ENCODE assay signal across 8 cellular contexts in genomic region chr20:9617062-9617461, GRCh38.
DNase-seq lines count a peak whose midpoint lies in the region; ATAC-seq and TF ChIP-seq lines count a peak whose summit lies in the region.

No MANE protein-coding gene starts in this region.

- no peak overlapping the region for H3K4me3 ChIP-seq in GM06990 (replicated peaks; ENCODE audit: low read depth, low read length)
- no peak overlapping the region for H3K4me3 ChIP-seq in colonic mucosa
- no peak overlapping the region for H3K4me3 ChIP-seq in lower lobe of right lung

- no peaks in the 10 kb centered on the region for H3K4me1 ChIP-seq in colonic mucosa
- no peaks in the 10 kb centered on the region for H3K4me1 ChIP-seq in lower lobe of right lung

- DNase-seq in GM06990 (ENCODE audit: extremely low read depth, insufficient read length): no peak
- peak; percentile 60 for DNase-seq in NCI-H446 treated with DMSO at 0.1 percent for 48 hours (lab: John Stamatoyannopoulos, UW)
- DNase-seq in activated CD4-positive, alpha-beta T cell treated with anti-CD3 and anti-CD28 coated beads for 1 hour: peak; percentile 9
- DNase-seq in colonic mucosa: peak; percentile 41
- peak; percentile 68 for DNase-seq in lower lobe of right lung
- peak; percentile 10 to 32 for DNase-seq in stimulated activated CD8-positive, alpha-beta memory T cell treated with anti-CD3 and anti-CD28 coated beads, Interleukin-2, amount 100 ng/mL, for 48 hours (ENCODE audit: low read depth in 2 of 2)
- DNase-seq in effector CD8-positive, alpha-beta T cell (lab: John Stamatoyannopoulos, UW): no peak

- TF ChIP-seq CTCF in GM06990 (IDR thresholded peaks at IDR 0.05; ENCODE audit: insufficient read depth, low read length, poor library complexity, severe bottlenecking) (peak; percentile 75), colonic mucosa (IDR thresholded peaks at IDR 0.05) (peak; percentile 79), lower lobe of right lung (IDR thresholded peaks at IDR 0.05) (peak; percentile 81)

- intact Hi-C loops in colonic mucosa (cut with DNase I): loop anchor here (5.0 kb wide), 3 partner anchors 350 to 810 kb away; no protein-coding TSS in a partner anchor
- intact Hi-C loops in lower lobe of right lung (cut with DNase I): loop anchor here (10.0 kb wide), 1 partner anchor 1928 kb away; no protein-coding TSS in a partner anchor

- ATAC-seq in HG03354 (IDR thresholded peaks at IDR 0.05; ENCODE audit: poor library complexity, severe bottlenecking, unreplicated experiment) (peak; percentile 59), lower lobe of right lung (peak; percentile 84 to 89)

- no peak overlapping the region for H3K27ac ChIP-seq in colonic mucosa
- no peak overlapping the region for H3K27ac ChIP-seq in lower lobe of right lung

- H3K27me3 ChIP-seq in GM06990 (replicated peaks; ENCODE audit: control insufficient read depth, insufficient read depth, low read length): no peaks in the 10 kb centered on the region
- no peaks in the 10 kb centered on the region for H3K27me3 ChIP-seq in colonic mucosa
- H3K27me3 ChIP-seq in lower lobe of right lung (ENCODE audit: low read depth): peaks cover 8% of the 10 kb centered on the region

- no peaks in the 10 kb centered on the region for H3K36me3 ChIP-seq in GM06990 (ENCODE audit: control insufficient read depth, insufficient read depth, low read length)
- H3K36me3 ChIP-seq in colonic mucosa: no peaks in the 10 kb centered on the region
- no peaks in the 10 kb centered on the region for H3K36me3 ChIP-seq in lower lobe of right lung

- H3K9me3 ChIP-seq in colonic mucosa (no peaks in the 10 kb centered on the region), lower lobe of right lung (no peaks in the 10 kb centered on the region)

- H3K9ac ChIP-seq in colonic mucosa (ENCODE audit: low read depth in 2 of 2, low read length in 2 of 2): no peak overlapping the region

Comparison
In these comparisons a context has a peak if more than half of its experiments do, and no peak if none do; other contexts are left out.
1. DNase-seq: peak in NCI-H446 treated with DMSO at 0.1 percent for 48 hours (single experiment), activated CD4-positive, alpha-beta T cell treated with anti-CD3 and anti-CD28 coated beads for 1 hour (single experiment), colonic mucosa (single experiment), lower lobe of right lung (single experiment) and stimulated activated CD8-positive, alpha-beta memory T cell treated with anti-CD3 and anti-CD28 coated beads, Interleukin-2, amount 100 ng/mL, for 48 hours (2 of 2); none in GM06990 (single experiment) and effector CD8-positive, alpha-beta T cell (single experiment).
2. Peak in every context shown above with its lines, with median percentiles within 50 percentile points of each other: CTCF ChIP-seq.